12 cellular contexts compared by ENCODE assay signal in genomic region chr3:30285188-30286006, GRCh38.
DNase-seq lines count a peak whose midpoint lies in the region; ATAC-seq and TF ChIP-seq lines count a peak whose summit lies in the region.
"Had no signal": no experiment of that assay in that cellular context is flagged by ENCODE, and none has a peak within 500 bp of the region (broad histone marks: within the 10 kb centered on the region; RNA-seq: fewer than 3 reads in every experiment).

No MANE protein-coding gene starts in this region.

- no peaks in the 10 kb centered on the region for H3K36me3 Mint-ChIP-seq in stimulated activated memory B cell treated with anti-CD40 and anti-IgM and Interleukin-4, amounts not matched to agents 10 μg/mL and 1 μg/mL and 100 μg/mL, for 72 hours
- H3K36me3 Mint-ChIP-seq in Caco-2 (ENCODE audit: insufficient read depth, unreplicated experiment) = no peaks in the 10 kb centered on the region

- CTCF ChIA-PET in Caco-2 (lab: Charles Lee) = no interaction called here

- no TSS peak for BruUV-seq in Caco-2 (replicated peaks; lab: Mats Ljungman, UMichigan)

- intact Hi-C loops in Right ventricle myocardium superior (cut with DNase I) = no loop called here
- intact Hi-C loops in sciatic nerve (cut with DNase I) = no loop called here
- intact Hi-C loops in Caco-2 (cut with micrococcal nuclease; ENCODE audit: unreplicated experiment) = no loop called here
- intact Hi-C loops in spleen (cut with DNase I; ENCODE audit: low total_unique reads) = no loop called here

- H3K4me3 Mint-ChIP-seq in stimulated activated memory B cell treated with anti-CD40 and anti-IgM and Interleukin-4, amounts not matched to agents 10 μg/mL and 1 μg/mL and 100 μg/mL, for 72 hours = no peak overlapping the region
- H3K4me3 Mint-ChIP-seq in Caco-2 (ENCODE audit: unreplicated experiment) = no peak overlapping the region
- H3K4me3 Mint-ChIP-seq: activated T-cell treated with anti-CD3 and anti-CD28 coated beads, Interleukin-2, amount 50 U/mL, for 24 hours; nephron progenitor cell had no signal

- H3K4me1 ChIP-seq in ACC112 (ENCODE audit: control insufficient read depth, insufficient read depth, low read length, unreplicated experiment) = peaks cover 66% of the 10 kb centered on the region
- peaks cover 14% of the 10 kb centered on the region for H3K4me1 ChIP-seq in Caco-2
- no peaks in the 10 kb centered on the region for H3K4me1 ChIP-seq in Karpas-422 (ENCODE audit: low read length)
- H3K4me1 ChIP-seq in spleen = peaks cover 6 to 43% (median 31%) of the 10 kb centered on the region in 6 donors

- DNase-seq in Right ventricle myocardium superior (no peak), sciatic nerve (ENCODE audit: low spot score) (no peak), Caco-2 (no peak), Karpas-422 (no peak), spleen (no peak)
- DNase-seq: activated T-cell treated with anti-CD3 and anti-CD28 coated beads, Interleukin-2, amount 50 U/mL, for 24 hours; nephron progenitor cell had no signal

- H3K4me3 ChIP-seq in ACC112 (ENCODE audit: low read depth, low read length) (0 out of 2 replicates have a peak overlapping the region, but pooled peaks have one; percentile 4), Caco-2 (ENCODE audit: low read depth, low read length) (no peak overlapping the region), Karpas-422 (ENCODE audit: low read length) (no peak overlapping the region), spleen (no peak overlapping the region)
- H3K4me3 ChIP-seq: adrenal gland, colonic mucosa had no signal

- TF ChIP-seq CTCF in Caco-2 (IDR thresholded peaks at IDR 0.05; ENCODE audit: insufficient read depth in 1 of 2, low read depth in 1 of 2, low read length in 1 of 2, severe bottlenecking in 1 of 2, unreplicated experiment in 1 of 2) (no peak), spleen (IDR thresholded peaks at IDR 0.05 in 8 of 11, conservative IDR thresholded peaks at IDR 0.05 in 3 of 11) (no peak)

- H3K9me3 ChIP-seq in Caco-2 (no peaks in the 10 kb centered on the region), Karpas-422 (ENCODE audit: low read length) (0 out of 2 replicates have a peak, but pooled peaks cover 3% of the 10 kb centered on the region), spleen (no peaks in the 10 kb centered on the region)
- H3K9me3 ChIP-seq: adrenal gland, colonic mucosa had no signal

- no peaks in the 10 kb centered on the region for H3K79me2 ChIP-seq in ACC112 (ENCODE audit: control insufficient read depth, insufficient read depth, low read length, unreplicated experiment)
- no peaks in the 10 kb centered on the region for H3K79me2 ChIP-seq in Karpas-422 (ENCODE audit: low read length)

- no peaks in the 10 kb centered on the region for H3K27me3 ChIP-seq in ACC112 (ENCODE audit: insufficient read depth, low read length)
- H3K27me3 ChIP-seq in Caco-2 (replicated peaks; ENCODE audit: control insufficient read depth, insufficient read depth, low read length) = no peaks in the 10 kb centered on the region
- no peaks in the 10 kb centered on the region for H3K27me3 ChIP-seq in Karpas-422 (ENCODE audit: low read length)
- H3K27me3 ChIP-seq in spleen (replicated peaks in 1 of 7) = no peaks in the 10 kb centered on the region
- H3K27me3 ChIP-seq: adrenal gland, colonic mucosa had no signal

- no peaks in the 10 kb centered on the region for H3K9me3 Mint-ChIP-seq in stimulated activated memory B cell treated with anti-CD40 and anti-IgM and Interleukin-4, amounts not matched to agents 10 μg/mL and 1 μg/mL and 100 μg/mL, for 72 hours
- peaks cover 11% of the 10 kb centered on the region for H3K9me3 Mint-ChIP-seq in Caco-2 (ENCODE audit: unreplicated experiment)
- H3K9me3 Mint-ChIP-seq: activated T-cell treated with anti-CD3 and anti-CD28 coated beads, Interleukin-2, amount 50 U/mL, for 24 hours had no signal

- H2AFZ ChIP-seq in ACC112 (ENCODE audit: low read length, unreplicated experiment) = peak overlapping the region; percentile 16
- H2AFZ ChIP-seq in Karpas-422 (ENCODE audit: low read length) = no peak overlapping the region

- no peak overlapping the region for H3K27ac Mint-ChIP-seq in stimulated activated memory B cell treated with anti-CD40 and anti-IgM and Interleukin-4, amounts not matched to agents 10 μg/mL and 1 μg/mL and 100 μg/mL, for 72 hours
- H3K27ac Mint-ChIP-seq in Caco-2 (ENCODE audit: unreplicated experiment) = no peak overlapping the region
- H3K27ac Mint-ChIP-seq: activated T-cell treated with anti-CD3 and anti-CD28 coated beads, Interleukin-2, amount 50 U/mL, for 24 hours; nephron progenitor cell had no signal

- 78 to 86% (median 82%) methylated on average over 5 of the region's 5 CpGs for WGBS in spleen, 5 donors

- H3K36me3 ChIP-seq in ACC112 (ENCODE audit: insufficient read depth, low read length) = no peaks in the 10 kb centered on the region
- no peaks in the 10 kb centered on the region for H3K36me3 ChIP-seq in Caco-2 (ENCODE audit: control insufficient read depth, insufficient read depth, low read length)
- no peaks in the 10 kb centered on the region for H3K36me3 ChIP-seq in Karpas-422 (ENCODE audit: insufficient read depth, low read length)
- H3K36me3 ChIP-seq in spleen = no peaks in the 10 kb centered on the region
- H3K36me3 ChIP-seq: adrenal gland, colonic mucosa had no signal

- POLR2A ChIA-PET in Caco-2 (lab: Charles Lee) = no interaction called here

- peak; percentile 73 for ATAC-seq in SK-N-SH treated with all-trans-retinoic acid at 6 μM for 48 hours
- ATAC-seq in Right ventricle myocardium superior (ENCODE audit: poor library complexity) = peak; percentile 45
- peak; percentile 32 for ATAC-seq in sciatic nerve
- ATAC-seq in stimulated activated memory B cell treated with anti-CD40 and anti-IgM and Interleukin-4, amounts not matched to agents 10 μg/mL and 1 μg/mL and 100 μg/mL, for 72 hours = no peak

- H3K27me3 Mint-ChIP-seq in stimulated activated memory B cell treated with anti-CD40 and anti-IgM and Interleukin-4, amounts not matched to agents 10 μg/mL and 1 μg/mL and 100 μg/mL, for 72 hours = no peaks in the 10 kb centered on the region
- no peaks in the 10 kb centered on the region for H3K27me3 Mint-ChIP-seq in Caco-2 (ENCODE audit: insufficient read depth, unreplicated experiment)
- H3K27me3 Mint-ChIP-seq: activated T-cell treated with anti-CD3 and anti-CD28 coated beads, Interleukin-2, amount 50 U/mL, for 24 hours had no signal

- peaks cover 6% of the 10 kb centered on the region for H3K4me1 Mint-ChIP-seq in stimulated activated memory B cell treated with anti-CD40 and anti-IgM and Interleukin-4, amounts not matched to agents 10 μg/mL and 1 μg/mL and 100 μg/mL, for 72 hours
- peaks cover 13% of the 10 kb centered on the region for H3K4me1 Mint-ChIP-seq in Caco-2 (ENCODE audit: low read depth, unreplicated experiment)

- H3K9me2 ChIP-seq in Karpas-422 (replicated peaks; ENCODE audit: insufficient read depth, low read length) = no peaks in the 10 kb centered on the region

- H4K20me1 ChIP-seq in Karpas-422 (ENCODE audit: insufficient read depth, low read depth, low read length) = no peaks in the 10 kb centered on the region

- no peak overlapping the region for H3K4me2 ChIP-seq in Karpas-422 (ENCODE audit: low read depth, low read length, poor library complexity, severe bottlenecking)

- H3K9ac ChIP-seq in Karpas-422 (ENCODE audit: low read length) = no peak overlapping the region

- H3K27ac ChIP-seq in ACC112 (ENCODE audit: low read depth, low read length) = peak overlapping the region; percentile 97
- H3K27ac ChIP-seq in Karpas-422 (ENCODE audit: low read length) = no peak overlapping the region
- peak overlapping the region in 4 of 8 donors; percentile 2 to 48 (median 26) for H3K27ac ChIP-seq in spleen

- no peak for TF ChIP-seq POLR2A in spleen (IDR thresholded peaks at IDR 0.05)

TF ChIP-seq in SK-N-SH treated with all-trans-retinoic acid at 6 μM for 48 hours, 23 proteins besides CTCF, POLR2A, EP300 and RAD21 (continues in another document):
- TF ChIP-seq POU6F1 (CRISPR knock-in tag; IDR thresholded peaks at IDR 0.05; ENCODE audit: borderline replicate concordance, low read depth) (no peak), ZFP3 (CRISPR knock-in tag; IDR thresholded peaks at IDR 0.05) (peak; percentile 82), ESRRG (CRISPR knock-in tag; IDR thresholded peaks at IDR 0.05) (no peak), ZNF8 (CRISPR knock-in tag; IDR thresholded peaks at IDR 0.05) (peak; percentile 21; the same call in 1 of the 2 replicates), ZFP30 (CRISPR knock-in tag; IDR thresholded peaks at IDR 0.05) (no peak), PATZ1 (CRISPR knock-in tag; IDR thresholded peaks at IDR 0.05; ENCODE audit: borderline replicate concordance) (no peak), RARB (CRISPR knock-in tag; IDR thresholded peaks at IDR 0.05) (no peak)
